Comparison of ENCODE assay signal across 18 cellular contexts in genomic region chr17:36133629-36134259, GRCh38. TPM values are rescaled to one million over a fixed set of nuclear protein-coding genes. Genes with fewer than 3 reads are reported as not detected.
DNase-seq lines count a peak whose midpoint lies in the region; ATAC-seq and TF ChIP-seq lines count a peak whose summit lies in the region.
"Had no signal": no experiment of that assay in that cellular context is flagged by ENCODE, and none has a peak within 500 bp of the region (broad histone marks: within the 10 kb centered on the region; RNA-seq: fewer than 3 reads in every experiment).

No MANE protein-coding gene starts in this region.

- intact Hi-C loops in activated naive CD4-positive, alpha-beta T cell treated with anti-CD3 and anti-CD28 coated beads for 36 hours (cut with micrococcal nuclease) = no loop called here

- no peaks in the 10 kb centered on the region for H3K9me3 Mint-ChIP-seq in activated naive CD4-positive, alpha-beta T cell treated with anti-CD3 and anti-CD28 coated beads for 36 hours
- H3K9me3 Mint-ChIP-seq: immature natural killer cell had no signal

- no peak overlapping the region for H3K4me3 ChIP-seq in cardiac fibroblast (replicated peaks in 1 of 2; ENCODE audit: low read depth in 2 of 2, low read length in 2 of 2)
- H3K4me3 ChIP-seq: ascending aorta, gastroesophageal sphincter, HAP-1, SJSA1 had no signal

- peaks cover 37% of the 10 kb centered on the region for H3K27me3 Mint-ChIP-seq in activated naive CD4-positive, alpha-beta T cell treated with anti-CD3 and anti-CD28 coated beads for 36 hours (ENCODE audit: low read depth)

- peak; percentile 66 for ATAC-seq in left lobe of liver
- no peak for ATAC-seq in GM21423 (IDR thresholded peaks at IDR 0.05; ENCODE audit: unreplicated experiment)
- ATAC-seq: gastroesophageal sphincter had no signal

- no peak for TF ChIP-seq CTCF in cardiac fibroblast (IDR thresholded peaks at IDR 0.05; ENCODE audit: low read depth, low read length)

- no peak overlapping the region for H3K27ac Mint-ChIP-seq in activated naive CD4-positive, alpha-beta T cell treated with anti-CD3 and anti-CD28 coated beads for 36 hours

- CTCF ChIA-PET in activated naive CD4-positive, alpha-beta T cell treated with anti-CD3 and anti-CD28 coated beads for 36 hours (lab: Charles Lee) = interaction anchor here (0.9 to 6.9 kb wide), 4 partner anchors 9 to 164 kb away, joined by 3 to 42 read pairs (median 5); no protein-coding TSS in a partner anchor

- H3K4me3 Mint-ChIP-seq in activated naive CD4-positive, alpha-beta T cell treated with anti-CD3 and anti-CD28 coated beads for 36 hours = no peak overlapping the region

- H3K4me1 Mint-ChIP-seq in activated naive CD4-positive, alpha-beta T cell treated with anti-CD3 and anti-CD28 coated beads for 36 hours (ENCODE audit: low read depth) = no peaks in the 10 kb centered on the region

- H3K36me3 Mint-ChIP-seq in activated naive CD4-positive, alpha-beta T cell treated with anti-CD3 and anti-CD28 coated beads for 36 hours (ENCODE audit: low read depth) = no peaks in the 10 kb centered on the region

- DNase-seq in CD1c-positive myeloid dendritic cell (ENCODE audit: extremely low spot score) (peak; percentile 52), NCI-H1105 (lab: John Stamatoyannopoulos, UW) (peak; percentile 31), cardiac fibroblast (ENCODE audit: low read depth in 2 of 2) (peak; percentile 20 to 52), left lobe of liver (ENCODE audit: low spot score) (no peak), dedifferentiated amniotic fluid mesenchymal stem cell (ENCODE audit: extremely low spot score) (no peak), SHP77 treated with DMSO at 0.1 percent for 48 hours (lab: John Stamatoyannopoulos, UW) (no peak)
- no peak for DNase-seq in activated naive CD4-positive, alpha-beta T cell treated with anti-CD3 and anti-CD28 coated beads for 36 hours
- DNase-seq: activated effector memory CD4-positive, alpha-beta T cell treated with Interleukin-2 at 50 U/mL for 16 hours; effector CD4-positive, alpha-beta T cell; immature natural killer cell; KG1; NCI-H1694 treated with DMSO at 0.1 percent for 48 hours had no signal

RNA-seq across cellular contexts. Expression of gene CCL4, which starts 30.1 kb away (rescaled TPM):
- total RNA-seq in left lobe of liver = 1.2 TPM
- total RNA-seq in activated naive CD4-positive, alpha-beta T cell treated with anti-CD3 and anti-CD28 coated beads for 36 hours = 1 to 10 TPM; 4.6 to 5.5 TPM
- total RNA-seq: ascending aorta, osteocyte, SJSA1 had no signal

RNA-seq across cellular contexts. Expression of gene TBC1D3B, which starts 42.7 kb away (rescaled TPM):
- 5.7 TPM for total RNA-seq in left lobe of liver
- 1 to 10 TPM; 1.8 to 2.6 TPM for total RNA-seq in activated naive CD4-positive, alpha-beta T cell treated with anti-CD3 and anti-CD28 coated beads for 36 hours
- total RNA-seq: ascending aorta had no signal

RNA-seq across cellular contexts. Expression of gene CCL3, which starts 43.8 kb away (rescaled TPM):
- total RNA-seq in left lobe of liver = 2.0 TPM
- 1 to 10 TPM; 8.3 TPM for total RNA-seq in activated naive CD4-positive, alpha-beta T cell treated with anti-CD3 and anti-CD28 coated beads for 36 hours
- total RNA-seq: ascending aorta, osteocyte, SJSA1 had no signal

Comparison
In these comparisons a context has a peak if more than half of its experiments do, and no peak if none do; other contexts are left out.
1. DNase-seq: peak in CD1c-positive myeloid dendritic cell (single experiment), NCI-H1105 (single experiment) and cardiac fibroblast (2 of 2); none in left lobe of liver (single experiment), activated naive CD4-positive, alpha-beta T cell treated with anti-CD3 and anti-CD28 coated beads for 36 hours (single experiment), dedifferentiated amniotic fluid mesenchymal stem cell (single experiment) and SHP77 treated with DMSO at 0.1 percent for 48 hours (single experiment).